In genomic region chr7:2919256-2919655, GRCh38 we compare ENCODE assay signal across 14 cellular contexts.
DNase-seq lines count a peak whose midpoint lies in the region; ATAC-seq and FAIRE-seq lines count a peak whose summit lies in the region.
"Had no signal": no experiment of that assay in that cellular context is flagged by ENCODE, and none has a peak within 500 bp of the region (broad histone marks: within the 10 kb centered on the region; RNA-seq: fewer than 3 reads in every experiment).

No MANE protein-coding gene starts in this region.

- no peak overlapping the region for H3K4ac ChIP-seq in trophoblast cell (ENCODE audit: low read depth, low read length)

- H3K36me3 ChIP-seq in trophoblast cell (ENCODE audit: control insufficient read depth in 1 of 2, insufficient read depth in 2 of 2, low read length in 2 of 2) = no peaks in the 10 kb centered on the region
- H3K36me3 ChIP-seq: BE2C, HAP-1 had no signal

- peaks cover 0 to 7% of the 10 kb centered on the region in 2 donors for H3K9me3 Mint-ChIP-seq in activated naive CD4-positive, alpha-beta T cell treated with anti-CD3 and anti-CD28 coated beads, Interleukin-2, amount 50 U/mL, for 72 hours
- H3K9me3 Mint-ChIP-seq in activated naive CD8-positive, alpha-beta T cell treated with anti-CD3 and anti-CD28 coated beads, Interleukin-2, amount 50 U/mL, for 24 hours = peaks cover 5% of the 10 kb centered on the region

- no peak overlapping the region for H3K4me3 Mint-ChIP-seq in activated naive CD8-positive, alpha-beta T cell treated with anti-CD3 and anti-CD28 coated beads, Interleukin-2, amount 50 U/mL, for 24 hours
- H3K4me3 Mint-ChIP-seq: CD4-positive, alpha-beta memory T cell had no signal

- H4K91ac ChIP-seq in trophoblast cell (ENCODE audit: low read depth, low read length) = no peak overlapping the region

- no peaks in the 10 kb centered on the region for H3K4me1 Mint-ChIP-seq in activated naive CD8-positive, alpha-beta T cell treated with anti-CD3 and anti-CD28 coated beads, Interleukin-2, amount 50 U/mL, for 24 hours

- DNase-seq in activated naive CD4-positive, alpha-beta T cell treated with anti-CD3 and anti-CD28 coated beads, Interleukin-2, amount 50 U/mL, for 72 hours (ENCODE audit: low spot score in 2 of 2) = no peak
- no peak for DNase-seq in activated naive CD4-positive, alpha-beta T cell treated with Interleukin-2 at 50 U/mL for 16 hours
- no peak for DNase-seq in HTR-8/SVneo (ENCODE audit: insufficient read length, low spot score)
- DNase-seq in activated naive CD8-positive, alpha-beta T cell treated with anti-CD3 and anti-CD28 coated beads, Interleukin-2, amount 50 U/mL, for 24 hours = no peak
- DNase-seq in trophoblast cell = no peak
- DNase-seq in midbrain (lab: John Stamatoyannopoulos, UW) = no peak
- DNase-seq: BE2C; CD4-positive, alpha-beta memory T cell; DMS79 had no signal

- H2AFZ ChIP-seq in trophoblast cell (ENCODE audit: insufficient read depth, low read length, poor library complexity) = no peak overlapping the region

- peaks cover 33 to 41% of the 10 kb centered on the region in 2 donors for H3K36me3 Mint-ChIP-seq in activated naive CD4-positive, alpha-beta T cell treated with anti-CD3 and anti-CD28 coated beads, Interleukin-2, amount 50 U/mL, for 72 hours
- peaks cover 53% of the 10 kb centered on the region for H3K36me3 Mint-ChIP-seq in activated naive CD8-positive, alpha-beta T cell treated with anti-CD3 and anti-CD28 coated beads, Interleukin-2, amount 50 U/mL, for 24 hours (ENCODE audit: low read depth)

- H2BK12ac ChIP-seq in trophoblast cell (ENCODE audit: low read length) = no peak overlapping the region

- peaks cover 12 to 17% of the 10 kb centered on the region in 2 experiments for H3K4me1 ChIP-seq in trophoblast cell (ENCODE audit: control insufficient read depth in 1 of 2, insufficient read depth in 2 of 2, low read length in 2 of 2)
- H3K4me1 ChIP-seq: BE2C, HAP-1 had no signal

- peak; percentile 65 for FAIRE-seq in HTR-8/SVneo (lab: Jason Lieb, UNC)
- FAIRE-seq: A204.1, H1 had no signal

- no peak overlapping the region for H4K12ac ChIP-seq in trophoblast cell (ENCODE audit: low read depth, low read length)

- H2BK120ac ChIP-seq in trophoblast cell (ENCODE audit: insufficient read depth, low read length, poor library complexity) = no peak overlapping the region

- H3K27ac Mint-ChIP-seq in activated naive CD4-positive, alpha-beta T cell treated with anti-CD3 and anti-CD28 coated beads, Interleukin-2, amount 50 U/mL, for 72 hours = peak overlapping the region; percentile 10 to 44
- peak overlapping the region; percentile 54 for H3K27ac Mint-ChIP-seq in activated naive CD8-positive, alpha-beta T cell treated with anti-CD3 and anti-CD28 coated beads, Interleukin-2, amount 50 U/mL, for 24 hours

- H2BK5ac ChIP-seq in trophoblast cell (ENCODE audit: low read depth, low read length, poor library complexity) = no peak overlapping the region

- peaks cover 4% of the 10 kb centered on the region for H3K79me1 ChIP-seq in trophoblast cell (ENCODE audit: low read length)

- ATAC-seq in activated naive CD4-positive, alpha-beta T cell treated with anti-CD3 and anti-CD28 coated beads, Interleukin-2, amount 50 U/mL, for 72 hours = no peak
- ATAC-seq in activated naive CD8-positive, alpha-beta T cell treated with anti-CD3 and anti-CD28 coated beads, Interleukin-2, amount 50 U/mL, for 24 hours = no peak
- no peak for ATAC-seq in HG03520 (IDR thresholded peaks at IDR 0.05; ENCODE audit: unreplicated experiment)

- no peak overlapping the region for H4K8ac ChIP-seq in trophoblast cell (ENCODE audit: low read depth, low read length)

- no peak overlapping the region for H3K4me2 ChIP-seq in trophoblast cell (ENCODE audit: low read length)

- H3K27me3 Mint-ChIP-seq in activated naive CD8-positive, alpha-beta T cell treated with anti-CD3 and anti-CD28 coated beads, Interleukin-2, amount 50 U/mL, for 24 hours = no peaks in the 10 kb centered on the region
- H3K27me3 Mint-ChIP-seq: CD4-positive, alpha-beta memory T cell had no signal

- H3K9ac ChIP-seq in trophoblast cell (ENCODE audit: low read length) = no peak overlapping the region

- no peak overlapping the region for H3K23ac ChIP-seq in trophoblast cell (ENCODE audit: low read length)

- H3K4me3 ChIP-seq in trophoblast cell (ENCODE audit: low read depth, low read length) = peak overlapping the region; percentile 6
- H3K4me3 ChIP-seq: HAP-1 had no signal

- no peaks in the 10 kb centered on the region for H3K27me3 ChIP-seq in trophoblast cell (ENCODE audit: insufficient read depth, low read length)

- H3K27ac ChIP-seq in trophoblast cell (ENCODE audit: low read depth, low read length) = no peak overlapping the region
- H3K27ac ChIP-seq: C4-2B had no signal

- no CpG with 5 or more reads among the region's 19 CpGs for WGBS in trophoblast cell (ENCODE audit: extremely low coverage, insufficient coverage, insufficient read length)

- no peak overlapping the region for H2AK5ac ChIP-seq in trophoblast cell (ENCODE audit: low read length)

- H3K18ac ChIP-seq in trophoblast cell (ENCODE audit: low read length) = no peak overlapping the region

- H3K14ac ChIP-seq in trophoblast cell (ENCODE audit: low read length) = no peak overlapping the region

- H3K9me3 ChIP-seq in trophoblast cell (ENCODE audit: insufficient read depth, low read depth, low read length) = peaks cover 6% of the 10 kb centered on the region
- H3K9me3 ChIP-seq: BE2C, HAP-1 had no signal

- no peaks in the 10 kb centered on the region for H3K79me2 ChIP-seq in trophoblast cell (ENCODE audit: control insufficient read depth, insufficient read depth, low read length, poor library complexity)
